32 cellular contexts compared by ENCODE assay signal in the genomic region with DNA sequence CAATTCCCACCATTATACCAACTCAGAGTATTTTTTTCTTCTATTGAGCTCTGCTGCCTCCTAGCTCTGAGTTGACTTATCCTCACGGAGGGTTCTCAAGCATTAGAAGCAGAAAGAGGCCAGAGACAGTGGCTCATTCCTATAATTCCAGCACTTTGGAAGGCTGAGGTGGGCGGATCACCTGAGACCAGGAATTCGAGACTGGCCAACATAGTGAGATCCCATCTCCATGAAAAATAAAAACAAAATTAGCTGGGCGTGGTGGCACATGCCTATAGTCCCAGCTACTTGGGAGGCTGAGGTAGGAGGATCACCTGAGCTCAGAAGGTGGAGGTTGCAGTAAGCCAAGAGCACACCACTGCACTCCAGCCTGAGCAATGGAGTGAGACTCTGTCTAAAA. TPM values are rescaled to one million over a fixed set of nuclear protein-coding genes. Genes with fewer than 3 reads are reported as not detected.
DNase-seq lines count a peak whose midpoint lies in the region; ATAC-seq, FAIRE-seq and TF ChIP-seq lines count a peak whose summit lies in the region.
"Had no signal": no experiment of that assay in that cellular context is flagged by ENCODE, and none has a peak within 500 bp of the region (broad histone marks: within the 10 kb centered on the region; RNA-seq: fewer than 3 reads in every experiment).

No MANE protein-coding gene starts in this region.

- CTCF ChIA-PET in HepG2 (lab: Yijun Ruan, JAX; ENCODE audit: low intra/inter-chr PET ratio, low total read pairs), result no interaction called here

- no peak for FAIRE-seq in HepG2 (lab: Jason Lieb, UNC)
- FAIRE-seq: astrocyte, GM19239 had no signal

- no peak for TF ChIP-seq EP300 in HepG2 (IDR thresholded peaks at IDR 0.05; ENCODE audit: low read depth in 2 of 2, low read length in 2 of 2)
- TF ChIP-seq EP300 in HepG2 (CRISPR knock-in tag; IDR thresholded peaks at IDR 0.05; ENCODE audit: borderline replicate concordance), result no peak
- no peak for TF ChIP-seq EP300 in suprapubic skin (IDR thresholded peaks at IDR 0.05)

- DNase-seq in HepG2 (ENCODE audit: low spot score), result no peak
- no peak for DNase-seq in right lobe of liver
- DNase-seq in T-helper 17 cell, result no peak
- peak; percentile 30 for DNase-seq in fibroblast of peridontal ligament (ENCODE audit: extremely low read depth)
- no peak for DNase-seq in retinal pigment epithelial cell (ENCODE audit: low read depth)
- no peak for DNase-seq in suprapubic skin (ENCODE audit: low spot score in 2 of 2)
- DNase-seq in cerebellum (ENCODE audit: low spot score), result no peak
- DNase-seq in NCI-H510A treated with DMSO at 0.1 percent for 48 hours (lab: John Stamatoyannopoulos, UW), result no peak
- DNase-seq: activated CD4-positive, alpha-beta T cell treated with anti-CD3 and anti-CD28 coated beads, Interleukin-2, amount 50 U/mL, for 1 hour; activated CD4-positive, CD25-positive, alpha-beta regulatory T cell; activated effector memory CD4-positive, alpha-beta T cell treated with Interleukin-2 at 50 U/mL for 16 hours; activated T-cell treated with anti-CD3 and anti-CD28 coated beads, Interleukin-2, amount 50 U/mL, for 1 hour; AML-193; Calu3; caudate nucleus; CD4-positive, CD25-positive, alpha-beta regulatory T cell; DMS79; glutamatergic neuron; NCI-H1436 treated with DMSO at 0.1 percent for 48 hours; NCI-H2107; NCI-H446; NCI-H774; stimulated activated naive CD8-positive, alpha-beta T cell treated with anti-CD3 and anti-CD28 coated beads, Interleukin-15, amount 100 ng/mL, for 72 hours had no signal

- H3K79me2 ChIP-seq in HepG2 (ENCODE audit: insufficient read depth, low read length), result no peaks in the 10 kb centered on the region

- TF ChIP-seq POLR2A in HepG2 (IDR thresholded peaks at IDR 0.05; ENCODE audit: insufficient read depth in 1 of 2, low read depth in 2 of 2, low read length in 2 of 2), result no peak
- TF ChIP-seq POLR2A in right lobe of liver (IDR thresholded peaks at IDR 0.05), result no peak
- no peak for TF ChIP-seq POLR2A in suprapubic skin (IDR thresholded peaks at IDR 0.05)

- H3K27ac ChIP-seq in HepG2 (ENCODE audit: extremely low read length, insufficient read depth, low read length), result no peak overlapping the region
- no peak overlapping the region for H3K27ac ChIP-seq in right lobe of liver
- H3K27ac ChIP-seq in suprapubic skin, result no peak overlapping the region
- H3K27ac ChIP-seq: SK-N-MC, thyroid gland, vagina had no signal

- POLR2A ChIA-PET in HepG2 (lab: Yijun Ruan, JAX), result no interaction called here

- H4K20me1 ChIP-seq in HepG2 (ENCODE audit: insufficient read depth, low read length), result no peaks in the 10 kb centered on the region

- no peak for ATAC-seq in HepG2
- no peak for ATAC-seq in right lobe of liver
- ATAC-seq in T-helper 17 cell, result no peak
- ATAC-seq: HCT116; sciatic nerve; stimulated activated naive CD8-positive, alpha-beta T cell treated with anti-CD3 and anti-CD28 coated beads, Interleukin-15, amount 100 ng/mL, for 72 hours had no signal

- H3K9me3 ChIP-seq in HepG2 (ENCODE audit: low read length), result no peaks in the 10 kb centered on the region
- no peaks in the 10 kb centered on the region for H3K9me3 ChIP-seq in right lobe of liver
- H3K9me3 ChIP-seq in T-helper 17 cell (ENCODE audit: control insufficient read depth, low read length, poor library complexity, severe bottlenecking), result no peaks in the 10 kb centered on the region
- no peaks in the 10 kb centered on the region for H3K9me3 ChIP-seq in suprapubic skin
- H3K9me3 ChIP-seq: thyroid gland, vagina had no signal

- H3K4me3 Mint-ChIP-seq in T-helper 17 cell, result no peak overlapping the region
- H3K4me3 Mint-ChIP-seq: stimulated activated naive CD8-positive, alpha-beta T cell treated with anti-CD3 and anti-CD28 coated beads, Interleukin-15, amount 100 ng/mL, for 72 hours had no signal

- BruUV-seq in HepG2 (replicated peaks; lab: Mats Ljungman, UMichigan), result no TSS peak

- WGBS in HepG2 (ENCODE audit: low lambda C conversion rate), result 77% methylated on average over 4 of the region's 4 CpGs
- WGBS in right lobe of liver (ENCODE audit: insufficient coverage, low coverage, low lambda C conversion rate, missing lambda C conversion rate), result 67% methylated on average over 4 of the region's 4 CpGs
- WGBS in suprapubic skin, result 79% methylated on average over 4 of the region's 4 CpGs

- no peak for TF ChIP-seq RAD21 in HepG2 (CRISPR knock-in tag; IDR thresholded peaks at IDR 0.05)

- no peak overlapping the region for H3K4me2 ChIP-seq in HepG2 (ENCODE audit: low read depth, low read length)

- H3K27me3 Mint-ChIP-seq in T-helper 17 cell, result no peaks in the 10 kb centered on the region
- H3K27me3 Mint-ChIP-seq: CD4-positive, CD25-positive, alpha-beta regulatory T cell; stimulated activated naive CD8-positive, alpha-beta T cell treated with anti-CD3 and anti-CD28 coated beads, Interleukin-15, amount 100 ng/mL, for 72 hours had no signal

- in situ Hi-C loops in HepG2 (cut with HindIII; ENCODE audit: extremely low pct_ligation_motif_present, low pct_unique_long_range_greater_than_20kb), result no loop called here

- H3K36me3 ChIP-seq in HepG2 (replicated peaks in 1 of 2; ENCODE audit: control insufficient read depth in 1 of 2, insufficient read depth in 2 of 2, low read length in 2 of 2) (peaks cover 2 to 9% of the 10 kb centered on the region in 2 experiments; a peak in 2 of 5 replicates), right lobe of liver (peaks cover 0 to 40% (median 8%) of the 10 kb centered on the region in 4 donors), suprapubic skin (no peaks in the 10 kb centered on the region)
- H3K36me3 ChIP-seq: thyroid gland had no signal

- H2AFZ ChIP-seq in HepG2 (ENCODE audit: low read length), result no peak overlapping the region

- H3K4me1 ChIP-seq in HepG2 (ENCODE audit: insufficient read depth, low read length) (peaks cover 18% of the 10 kb centered on the region), right lobe of liver (no peaks in the 10 kb centered on the region), suprapubic skin (peaks cover 12% of the 10 kb centered on the region)

- H3K27me3 ChIP-seq in HepG2 (ENCODE audit: control insufficient read depth in 1 of 2, insufficient read depth in 2 of 2, low read length in 2 of 2) (no peaks in the 10 kb centered on the region), right lobe of liver (no peaks in the 10 kb centered on the region), suprapubic skin (no peaks in the 10 kb centered on the region)
- H3K27me3 ChIP-seq: thyroid gland, vagina had no signal

- no peak overlapping the region for H3K9ac ChIP-seq in HepG2 (ENCODE audit: insufficient read depth, low read depth, low read length)

- peaks cover 13% of the 10 kb centered on the region for H3K4me1 Mint-ChIP-seq in T-helper 17 cell

- peak overlapping the region; percentile 72 for H3K27ac Mint-ChIP-seq in T-helper 17 cell
- H3K27ac Mint-ChIP-seq: CD4-positive, CD25-positive, alpha-beta regulatory T cell; progenitor cell of endocrine pancreas; stimulated activated naive CD8-positive, alpha-beta T cell treated with anti-CD3 and anti-CD28 coated beads, Interleukin-15, amount 100 ng/mL, for 72 hours had no signal

- H3K36me3 Mint-ChIP-seq in T-helper 17 cell (ENCODE audit: low read depth), result no peaks in the 10 kb centered on the region
- H3K36me3 Mint-ChIP-seq: CD4-positive, CD25-positive, alpha-beta regulatory T cell had no signal

- TF ChIP-seq CTCF in HepG2 (CRISPR knock-in tag; IDR thresholded peaks at IDR 0.05) (no peak), right lobe of liver (IDR thresholded peaks at IDR 0.05) (no peak), retinal pigment epithelial cell (conservative IDR thresholded peaks at IDR 0.05; ENCODE audit: low read depth, low read length) (peak; percentile 15), suprapubic skin (IDR thresholded peaks at IDR 0.05) (no peak)

- H3K4me3 ChIP-seq in HepG2 (replicated peaks in 1 of 3; ENCODE audit: insufficient read depth in 1 of 3, low read depth in 2 of 3, low read length in 3 of 3) (no peak overlapping the region), right lobe of liver (no peak overlapping the region), retinal pigment epithelial cell (ENCODE audit: low read length) (no peak overlapping the region), suprapubic skin (no peak overlapping the region)
- H3K4me3 ChIP-seq: SK-N-MC, thyroid gland, vagina had no signal

- intact Hi-C loops in HepG2 (cut with micrococcal nuclease; ENCODE audit: unreplicated experiment), result no loop called here
- intact Hi-C loops in right lobe of liver (cut with DNase I), result no loop called here

RNA-seq across cellular contexts. Expression of gene HPD, which starts 21.0 kb away (rescaled TPM):
- total RNA-seq in HepG2 (2016; rRNA removed; fragmentation: Illumina TruSeq; extraction: Trizol) (120 and 138 TPM in 2 replicates), right lobe of liver (1,000 to 10,000 TPM in 4 of 6 experiments, 100 to 1,000 TPM in 2; 649 to 1,803 (median 1,080) TPM), T-helper 17 cell (not detected), suprapubic skin (1 to 10 TPM in 1 of 4 donors, not detected in 3; 1.4 TPM), cerebellum (not detected)
- total RNA-seq in HepG2 (2016; cell fraction: cytosol; rRNA removed; fragmentation: Illumina TruSeq; extraction: Trizol; ENCODE audit: low read depth), result 101 and 114 TPM in 2 replicates
- total RNA-seq in HepG2 (2016; cell fraction: insoluble cytoplasmic fraction; rRNA removed; fragmentation: Illumina TruSeq; extraction: Trizol), result 120 and 121 TPM in 2 replicates
- 212 and 224 TPM in 2 replicates for total RNA-seq in HepG2 (2016; cell fraction: membrane; rRNA removed; fragmentation: Illumina TruSeq; extraction: Trizol)
- 62.9 and 70.7 TPM in 2 replicates for total RNA-seq in HepG2 (2016; cell fraction: nucleus; rRNA removed; fragmentation: Illumina TruSeq; extraction: Trizol)
- 195 and 197 TPM in 2 replicates for polyA plus RNA-seq in HepG2 (2011; rRNA removed)
- 257 and 265 TPM in 2 replicates for polyA plus RNA-seq in HepG2 (2011; cell fraction: cytosol; rRNA removed)
- polyA plus RNA-seq in HepG2 (2011; cell fraction: nucleus; rRNA removed), result 119 and 130 TPM in 2 replicates
- 157 and 186 TPM in 2 replicates for polyA plus RNA-seq in HepG2 (2012)
- 191 and 212 TPM in 2 replicates for polyA plus RNA-seq in HepG2 (2016; cell fraction: cytosol; fragmentation: Illumina TruSeq; extraction: Trizol; ENCODE audit: low read depth)
- 130 and 165 TPM in 2 replicates for polyA plus RNA-seq in HepG2 (2016; cell fraction: insoluble cytoplasmic fraction; fragmentation: Illumina TruSeq; extraction: Trizol; ENCODE audit: low read depth)
- polyA plus RNA-seq in HepG2 (2016; cell fraction: membrane; fragmentation: Illumina TruSeq; extraction: Trizol; ENCODE audit: low read depth), result 312 and 339 TPM in 2 replicates
- polyA plus RNA-seq in HepG2 (2016; cell fraction: nucleus; fragmentation: Illumina TruSeq; extraction: Trizol; ENCODE audit: insufficient read depth, low read depth), result 122 and 126 TPM in 2 replicates
- polyA minus RNA-seq in HepG2 (2011; rRNA and poly(A)+ RNA removed; ENCODE audit: low replicate concordance), result 5.0 and 114 TPM in 2 replicates
- polyA minus RNA-seq in HepG2 (2011; cell fraction: cytosol; rRNA and poly(A)+ RNA removed), result 74.4 and 100 TPM in 2 replicates
- 56.0 and 68.5 TPM in 2 replicates for polyA minus RNA-seq in HepG2 (2011; cell fraction: nucleus; rRNA and poly(A)+ RNA removed)
- total RNA-seq: astrocyte; Calu3; CD4-positive, CD25-positive, alpha-beta regulatory T cell; progenitor cell of endocrine pancreas; T-helper 1 cell treated with Interleukin-12 subunit alpha and Interleukin-12 subunit beta and Interleukin-4 antibody, amounts not matched to agents 30 ng/mL and 1 ng/mL, for 36 hours; vagina had no signal
- polyA plus RNA-seq: CD4-positive, CD25-positive, alpha-beta regulatory T cell had no signal

RNA-seq across cellular contexts. Expression of gene SETD1B, which starts 33.9 kb away (rescaled TPM):
- total RNA-seq in HepG2 (2016; rRNA removed; fragmentation: Illumina TruSeq; extraction: Trizol), result 1.4 and 1.8 TPM in 2 replicates
- 0.40 and 0.44 TPM in 2 replicates for total RNA-seq in HepG2 (2016; cell fraction: cytosol; rRNA removed; fragmentation: Illumina TruSeq; extraction: Trizol; ENCODE audit: low read depth)
- 1.3 TPM in 2 replicates for total RNA-seq in HepG2 (2016; cell fraction: insoluble cytoplasmic fraction; rRNA removed; fragmentation: Illumina TruSeq; extraction: Trizol)
- total RNA-seq in HepG2 (2016; cell fraction: membrane; rRNA removed; fragmentation: Illumina TruSeq; extraction: Trizol), result 1.3 and 1.4 TPM in 2 replicates
- 2.7 and 3.3 TPM in 2 replicates for total RNA-seq in HepG2 (2016; cell fraction: nucleus; rRNA removed; fragmentation: Illumina TruSeq; extraction: Trizol)
- 1.1 and 1.3 TPM in 2 replicates for polyA plus RNA-seq in HepG2 (2011; rRNA removed)
- polyA plus RNA-seq in HepG2 (2011; cell fraction: cytosol; rRNA removed), result 0.43 and 0.51 TPM in 2 replicates
- 9.3 TPM in 2 replicates for polyA plus RNA-seq in HepG2 (2011; cell fraction: nucleus; rRNA removed)
- polyA plus RNA-seq in HepG2 (2012), result 4.2 and 6.2 TPM in 2 replicates
- 0.32 and 0.34 TPM in 2 replicates for polyA plus RNA-seq in HepG2 (2016; cell fraction: cytosol; fragmentation: Illumina TruSeq; extraction: Trizol; ENCODE audit: low read depth)
- 2.6 and 3.8 TPM in 2 replicates for polyA plus RNA-seq in HepG2 (2016; cell fraction: insoluble cytoplasmic fraction; fragmentation: Illumina TruSeq; extraction: Trizol; ENCODE audit: low read depth)
- polyA plus RNA-seq in HepG2 (2016; cell fraction: membrane; fragmentation: Illumina TruSeq; extraction: Trizol; ENCODE audit: low read depth), result 0.70 and 0.76 TPM in 2 replicates
- polyA plus RNA-seq in HepG2 (2016; cell fraction: nucleus; fragmentation: Illumina TruSeq; extraction: Trizol; ENCODE audit: insufficient read depth, low read depth), result 16.0 and 18.9 TPM in 2 replicates
- 2.1 and 4.2 TPM in 2 replicates for polyA minus RNA-seq in HepG2 (2011; rRNA and poly(A)+ RNA removed; ENCODE audit: low replicate concordance)
- polyA minus RNA-seq in HepG2 (2011; cell fraction: cytosol; rRNA and poly(A)+ RNA removed), result 1.8 and 2.5 TPM in 2 replicates
- polyA minus RNA-seq in HepG2 (2011; cell fraction: nucleus; rRNA and poly(A)+ RNA removed), result 3.6 and 4.4 TPM in 2 replicates
- total RNA-seq in right lobe of liver, result 10 to 100 TPM in 3 of 6 experiments, 1 to 10 TPM in 3; 3.7 to 20.0 (median 9.3) TPM
- total RNA-seq in T-helper 17 cell, result 10 to 100 TPM; 54.5 to 64.1 TPM
- 10 to 100 TPM; 13.1 to 23.1 (median 19.5) TPM for total RNA-seq in suprapubic skin
- 3.8 TPM for total RNA-seq in cerebellum

RNA-seq across cellular contexts. Expression of gene RHOF, which starts 44.2 kb away (rescaled TPM):
- total RNA-seq in HepG2 (2016; rRNA removed; fragmentation: Illumina TruSeq; extraction: Trizol) (11.0 and 14.6 TPM in 2 replicates), right lobe of liver (10 to 100 TPM in 2 of 6 experiments, 1 to 10 TPM in 4; 3.7 to 16.2 (median 5.0) TPM), T-helper 17 cell (100 to 1,000 TPM; 121 to 122 TPM), suprapubic skin (10 to 100 TPM in 3 of 4 donors, 1 to 10 TPM in 1; 6.6 to 20.4 (median 17.5) TPM), cerebellum (16.5 TPM)
- 10.8 and 12.5 TPM in 2 replicates for total RNA-seq in HepG2 (2016; cell fraction: cytosol; rRNA removed; fragmentation: Illumina TruSeq; extraction: Trizol; ENCODE audit: low read depth)
- total RNA-seq in HepG2 (2016; cell fraction: insoluble cytoplasmic fraction; rRNA removed; fragmentation: Illumina TruSeq; extraction: Trizol), result 9.8 and 14.8 TPM in 2 replicates
- 18.2 and 24.9 TPM in 2 replicates for total RNA-seq in HepG2 (2016; cell fraction: membrane; rRNA removed; fragmentation: Illumina TruSeq; extraction: Trizol)
- total RNA-seq in HepG2 (2016; cell fraction: nucleus; rRNA removed; fragmentation: Illumina TruSeq; extraction: Trizol), result 14.1 and 17.3 TPM in 2 replicates
- 31.3 and 32.2 TPM in 2 replicates for polyA plus RNA-seq in HepG2 (2011; rRNA removed)
- polyA plus RNA-seq in HepG2 (2011; cell fraction: cytosol; rRNA removed), result 28.4 and 38.7 TPM in 2 replicates
- polyA plus RNA-seq in HepG2 (2011; cell fraction: nucleus; rRNA removed), result 37.5 and 40.2 TPM in 2 replicates
- polyA plus RNA-seq in HepG2 (2012), result 10.8 and 12.9 TPM in 2 replicates
- 19.8 and 23.7 TPM in 2 replicates for polyA plus RNA-seq in HepG2 (2016; cell fraction: cytosol; fragmentation: Illumina TruSeq; extraction: Trizol; ENCODE audit: low read depth)
- polyA plus RNA-seq in HepG2 (2016; cell fraction: insoluble cytoplasmic fraction; fragmentation: Illumina TruSeq; extraction: Trizol; ENCODE audit: low read depth), result 19.7 and 25.0 TPM in 2 replicates
- polyA plus RNA-seq in HepG2 (2016; cell fraction: membrane; fragmentation: Illumina TruSeq; extraction: Trizol; ENCODE audit: low read depth), result 27.0 and 27.4 TPM in 2 replicates
- polyA plus RNA-seq in HepG2 (2016; cell fraction: nucleus; fragmentation: Illumina TruSeq; extraction: Trizol; ENCODE audit: insufficient read depth, low read depth), result 24.9 and 31.1 TPM in 2 replicates
- polyA minus RNA-seq in HepG2 (2011; rRNA and poly(A)+ RNA removed; ENCODE audit: low replicate concordance), result 46.1 and 174 TPM in 2 replicates
- polyA minus RNA-seq in HepG2 (2011; cell fraction: cytosol; rRNA and poly(A)+ RNA removed), result 32.2 and 38.9 TPM in 2 replicates
- 32.4 and 35.6 TPM in 2 replicates for polyA minus RNA-seq in HepG2 (2011; cell fraction: nucleus; rRNA and poly(A)+ RNA removed)

RNA-seq across cellular contexts. Expression of gene PSMD9, which starts 50.9 kb away (rescaled TPM):
- total RNA-seq in HepG2 (2016; rRNA removed; fragmentation: Illumina TruSeq; extraction: Trizol), result 61.1 and 73.9 TPM in 2 replicates
- 14.7 and 17.8 TPM in 2 replicates for total RNA-seq in HepG2 (2016; cell fraction: cytosol; rRNA removed; fragmentation: Illumina TruSeq; extraction: Trizol; ENCODE audit: low read depth)
- 63.0 and 75.8 TPM in 2 replicates for total RNA-seq in HepG2 (2016; cell fraction: insoluble cytoplasmic fraction; rRNA removed; fragmentation: Illumina TruSeq; extraction: Trizol)
- total RNA-seq in HepG2 (2016; cell fraction: membrane; rRNA removed; fragmentation: Illumina TruSeq; extraction: Trizol), result 38.8 and 40.2 TPM in 2 replicates
- total RNA-seq in HepG2 (2016; cell fraction: nucleus; rRNA removed; fragmentation: Illumina TruSeq; extraction: Trizol), result 22.0 and 27.1 TPM in 2 replicates
- 41.4 and 53.5 TPM in 2 replicates for polyA plus RNA-seq in HepG2 (2011; rRNA removed)
- 57.2 and 69.0 TPM in 2 replicates for polyA plus RNA-seq in HepG2 (2011; cell fraction: cytosol; rRNA removed)
- 31.9 and 34.9 TPM in 2 replicates for polyA plus RNA-seq in HepG2 (2011; cell fraction: nucleus; rRNA removed)
- 23.2 and 36.0 TPM in 2 replicates for polyA plus RNA-seq in HepG2 (2012)
- 21.2 and 23.3 TPM in 2 replicates for polyA plus RNA-seq in HepG2 (2016; cell fraction: cytosol; fragmentation: Illumina TruSeq; extraction: Trizol; ENCODE audit: low read depth)
- 65.4 and 77.3 TPM in 2 replicates for polyA plus RNA-seq in HepG2 (2016; cell fraction: insoluble cytoplasmic fraction; fragmentation: Illumina TruSeq; extraction: Trizol; ENCODE audit: low read depth)
- 29.7 and 32.9 TPM in 2 replicates for polyA plus RNA-seq in HepG2 (2016; cell fraction: membrane; fragmentation: Illumina TruSeq; extraction: Trizol; ENCODE audit: low read depth)
- 33.3 and 37.2 TPM in 2 replicates for polyA plus RNA-seq in HepG2 (2016; cell fraction: nucleus; fragmentation: Illumina TruSeq; extraction: Trizol; ENCODE audit: insufficient read depth, low read depth)
- polyA minus RNA-seq in HepG2 (2011; rRNA and poly(A)+ RNA removed; ENCODE audit: low replicate concordance), result 23.4 and 46.9 TPM in 2 replicates
- polyA minus RNA-seq in HepG2 (2011; cell fraction: cytosol; rRNA and poly(A)+ RNA removed), result 18.2 and 20.5 TPM in 2 replicates
- polyA minus RNA-seq in HepG2 (2011; cell fraction: nucleus; rRNA and poly(A)+ RNA removed), result 13.0 and 21.1 TPM in 2 replicates
- total RNA-seq in right lobe of liver, result 10 to 100 TPM; 20.0 to 56.4 (median 28.4) TPM
- total RNA-seq in T-helper 17 cell, result 10 to 100 TPM; 40.5 to 51.3 TPM
- 100 to 1,000 TPM in 1 of 4 donors, 10 to 100 TPM in 3; 44.7 to 102 (median 68.4) TPM for total RNA-seq in suprapubic skin
- 16.0 TPM for total RNA-seq in cerebellum

Comparison
In these comparisons a context has a peak if more than half of its experiments do, and no peak if none do; other contexts are left out.
1. RNA of gene HPD, which starts 21.0 kb away (total RNA-seq): 649 to 1,803 TPM in right lobe of liver and 62.9 to 224 TPM in HepG2; 1.4 TPM in suprapubic skin, not detected in cerebellum (single experiment) and not detected in T-helper 17 cell; every median in the first group is over 10 times any median in the second.